Comparison of ENCODE assay signal across 22 cellular contexts in the genomic region with DNA sequence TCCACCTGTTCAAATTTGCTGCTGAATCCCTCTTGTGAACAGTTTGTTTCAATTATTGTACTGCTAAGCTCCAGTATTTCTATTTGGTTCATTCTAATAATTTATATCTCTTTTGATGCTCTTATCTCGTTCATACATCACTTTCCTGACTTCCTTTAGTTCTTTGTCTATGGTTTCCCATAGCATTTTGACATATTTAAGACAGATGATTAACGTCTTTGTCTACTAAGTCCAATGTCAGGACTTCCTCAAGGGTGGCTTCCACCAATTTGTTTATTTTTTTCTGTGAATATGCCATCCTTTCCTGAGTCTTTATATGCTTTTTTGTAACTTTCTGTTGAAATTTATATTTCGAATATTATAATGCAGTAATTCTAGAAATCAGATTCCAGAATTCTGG. TPM values are rescaled to one million over a fixed set of nuclear protein-coding genes. Genes with fewer than 3 reads are reported as not detected.
DNase-seq lines count a peak whose midpoint lies in the region; ATAC-seq, FAIRE-seq and TF ChIP-seq lines count a peak whose summit lies in the region.
"Had no signal": no experiment of that assay in that cellular context is flagged by ENCODE, and none has a peak within 500 bp of the region (broad histone marks: within the 10 kb centered on the region; RNA-seq: fewer than 3 reads in every experiment).

No MANE protein-coding gene starts in this region.

- TF ChIP-seq POLR2A in endothelial cell of umbilical vein (IDR thresholded peaks at IDR 0.05; ENCODE audit: low read depth, low read length) (no peak), erythroblast (IDR thresholded peaks at IDR 0.05; ENCODE audit: low read length) (no peak)

- peak overlapping the region; percentile 51 for H3K27ac ChIP-seq in SJCRH30
- no peak overlapping the region for H3K27ac ChIP-seq in endothelial cell of umbilical vein (ENCODE audit: insufficient read depth, low read depth, low read length)
- H3K27ac ChIP-seq: A549; BLaER1 treated with 17β-estradiol and CSF1 and Interleukin-3, amounts not matched to agents 10 nM and 100 nM had no signal

- ATAC-seq in GM19023 (IDR thresholded peaks at IDR 0.05; ENCODE audit: unreplicated experiment) (no peak), HG03565 (IDR thresholded peaks at IDR 0.05; ENCODE audit: unreplicated experiment) (no peak)
- ATAC-seq: A549 had no signal

- no peak overlapping the region for H3K4me2 ChIP-seq in endothelial cell of umbilical vein (ENCODE audit: insufficient read depth, low read length)
- H3K4me2 ChIP-seq: A549; BLaER1 treated with 17β-estradiol and CSF1 and Interleukin-3, amounts not matched to agents 10 nM and 100 nM had no signal

- H3K9me3 ChIP-seq in SJCRH30 (replicated peaks) (no peaks in the 10 kb centered on the region), endothelial cell of umbilical vein (replicated peaks; ENCODE audit: control insufficient read depth, insufficient read depth, low read length) (no peaks in the 10 kb centered on the region)
- H3K9me3 ChIP-seq: A549; BE2C; BLaER1 treated with 17β-estradiol and CSF1 and Interleukin-3, amounts not matched to agents 10 nM and 100 nM; HAP-1 had no signal

- dilution Hi-C loops in endothelial cell of umbilical vein (cut with MboI; ENCODE audit: extremely low pct_ligation_motif_present, low sequenced_read_pairs) = loop anchor here (10.0 kb wide), 1 partner anchor 228 kb away; no protein-coding TSS in a partner anchor

- peaks cover 8% of the 10 kb centered on the region; the same call in 1 of the 2 replicates for H3K4me1 ChIP-seq in SJCRH30
- peaks cover 10% of the 10 kb centered on the region for H3K4me1 ChIP-seq in endothelial cell of umbilical vein (ENCODE audit: control insufficient read depth, extremely low read depth, insufficient read depth, low read length)
- H3K4me1 ChIP-seq: A549; BE2C; BLaER1 treated with 17β-estradiol and CSF1 and Interleukin-3, amounts not matched to agents 10 nM and 100 nM had no signal

- H3K36me3 ChIP-seq in SJCRH30 (no peaks in the 10 kb centered on the region), endothelial cell of umbilical vein (ENCODE audit: control insufficient read depth in 2 of 2, extremely low read depth in 1 of 2, insufficient read depth in 2 of 2, low read length in 2 of 2) (no peaks in the 10 kb centered on the region)
- H3K36me3 ChIP-seq: BE2C, HAP-1 had no signal

- no TSS peak for BruUV-seq in endothelial cell of umbilical vein (replicated peaks; lab: Mats Ljungman, UMichigan)

- no peaks in the 10 kb centered on the region for H3K9me1 ChIP-seq in endothelial cell of umbilical vein (replicated peaks; ENCODE audit: control insufficient read depth, extremely low read depth, insufficient read depth, low read length)

- no peak overlapping the region for H2AFZ ChIP-seq in endothelial cell of umbilical vein (ENCODE audit: low read depth, low read length)

- intact Hi-C loops in endothelial cell of umbilical vein (cut with micrococcal nuclease) = no loop called here

- H3K27me3 ChIP-seq in SJCRH30 (no peaks in the 10 kb centered on the region), endothelial cell of umbilical vein (ENCODE audit: control insufficient read depth in 2 of 2, insufficient read depth in 2 of 2, low read length in 2 of 2) (no peaks in the 10 kb centered on the region)
- H3K27me3 ChIP-seq: BE2C; BLaER1 treated with 17β-estradiol and CSF1 and Interleukin-3, amounts not matched to agents 10 nM and 100 nM had no signal

- H4K20me1 ChIP-seq in endothelial cell of umbilical vein (replicated peaks; ENCODE audit: control insufficient read depth, extremely low read depth, insufficient read depth, low read length) = no peaks in the 10 kb centered on the region

- no peak overlapping the region for H3K9ac ChIP-seq in endothelial cell of umbilical vein (replicated peaks; ENCODE audit: extremely low read depth, insufficient read depth, low read length)
- H3K9ac ChIP-seq: BLaER1 treated with 17β-estradiol and CSF1 and Interleukin-3, amounts not matched to agents 10 nM and 100 nM had no signal

- TF ChIP-seq CTCF in endothelial cell of umbilical vein (IDR thresholded peaks at IDR 0.05; ENCODE audit: extremely low read depth in 1 of 2, insufficient read depth in 1 of 2, low read depth in 1 of 2, low read length in 2 of 2) = no peak

- no peak for FAIRE-seq in endothelial cell of umbilical vein (lab: Jason Lieb, UNC)
- FAIRE-seq: A549, GM12878, H54 had no signal

- H3K79me2 ChIP-seq in endothelial cell of umbilical vein (ENCODE audit: control insufficient read depth, insufficient read depth, low read length) = no peaks in the 10 kb centered on the region

- DNase-seq in HEK293T (ENCODE audit: extremely low spot score) = no peak
- no peak for DNase-seq in SJCRH30
- DNase-seq in endothelial cell of umbilical vein (ENCODE audit: low read depth, low spot score) = peak; percentile 54
- DNase-seq in erythroblast (lab: John Stamatoyannopoulos, UW) = no peak
- DNase-seq: 8988T; ACHN; AML-193; BE2C; CD4-positive, alpha-beta T cell; CD8-positive, alpha-beta memory T cell; DMS 273 treated with DMSO at 0.1 percent for 48 hours; DMS79; EL; GDM1; GOT3 had no signal

- H3K4me3 ChIP-seq in SJCRH30 = no peak overlapping the region
- no peak overlapping the region for H3K4me3 ChIP-seq in endothelial cell of umbilical vein (replicated peaks in 1 of 3; ENCODE audit: insufficient read depth in 1 of 3, low read depth in 1 of 3, low read length in 3 of 3)
- H3K4me3 ChIP-seq: A549; BLaER1 treated with 17β-estradiol and CSF1 and Interleukin-3, amounts not matched to agents 10 nM and 100 nM; GM12878; HAP-1 had no signal

- CTCF ChIA-PET in HEK293T (lab: Yijun Ruan, JAX) (no interaction called here), endothelial cell of umbilical vein (lab: Charles Lee) (interaction anchor here (1.1 to 1.2 kb wide), 2 partner anchors 20 to 72 kb away, joined by 3 to 5 read pairs; no protein-coding TSS in a partner anchor)

- POLR2A ChIA-PET in HEK293T (lab: Yijun Ruan, JAX) (no interaction called here), endothelial cell of umbilical vein (lab: Charles Lee) (no interaction called here)

TF ChIP-seq in HEK293T, 16 proteins besides CTCF, POLR2A, EP300 and RAD21:
- TF ChIP-seq FOXM1 (IDR thresholded peaks at IDR 0.05; ENCODE audit: borderline replicate concordance) = no peak
- TF ChIP-seq, protein P1, sequence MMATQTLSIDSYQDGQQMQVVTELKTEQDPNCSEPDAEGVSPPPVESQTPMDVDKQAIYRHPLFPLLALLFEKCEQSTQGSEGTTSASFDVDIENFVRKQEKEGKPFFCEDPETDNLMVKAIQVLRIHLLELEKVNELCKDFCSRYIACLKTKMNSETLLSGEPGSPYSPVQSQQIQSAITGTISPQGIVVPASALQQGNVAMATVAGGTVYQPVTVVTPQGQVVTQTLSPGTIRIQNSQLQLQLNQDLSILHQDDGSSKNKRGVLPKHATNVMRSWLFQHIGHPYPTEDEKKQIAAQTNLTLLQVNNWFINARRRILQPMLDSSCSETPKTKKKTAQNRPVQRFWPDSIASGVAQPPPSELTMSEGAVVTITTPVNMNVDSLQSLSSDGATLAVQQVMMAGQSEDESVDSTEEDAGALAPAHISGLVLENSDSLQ (IDR thresholded peaks at IDR 0.05) = 0 out of 2 replicates have a peak, but pooled peaks have one; percentile 5

TF ChIP-seq in endothelial cell of umbilical vein, 7 proteins besides CTCF, POLR2A, EP300 and RAD21:
- TF ChIP-seq JUN (IDR thresholded peaks at IDR 0.05; ENCODE audit: borderline replicate concordance, insufficient read depth, insufficient read length, low read depth) = no peak
- TF ChIP-seq GATA2 (IDR thresholded peaks at IDR 0.05; ENCODE audit: insufficient read depth, insufficient read length, low read depth, low read length) = peak; percentile 27
TF ChIP-seq in endothelial cell of umbilical vein: peak in this region for 1.

RNA-seq across cellular contexts. Expression of a gene that starts 9.6 kb away (rescaled TPM):
- 19.0 and 22.1 TPM in 2 replicates for total RNA-seq in SJCRH30 (2014; rRNA removed; shearing (Covaris generic))
- total RNA-seq in endothelial cell of umbilical vein = 26.1 and 31.1 TPM in 2 replicates
- polyA plus RNA-seq in endothelial cell of umbilical vein = 13.7 and 14.1 TPM in 2 replicates
- polyA plus RNA-seq in endothelial cell of umbilical vein (2011; cell fraction: cytosol; rRNA removed) = 5.4 and 6.1 TPM in 2 replicates
- 9.2 and 10.8 TPM in 2 replicates for polyA plus RNA-seq in endothelial cell of umbilical vein (2011; cell fraction: nucleus; rRNA removed)
- 14.2 and 17.4 TPM in 2 replicates for polyA plus RNA-seq in endothelial cell of umbilical vein (2012)
- polyA minus RNA-seq in endothelial cell of umbilical vein = 72.7 and 102 TPM in 2 replicates
- 13.9 TPM for polyA minus RNA-seq in endothelial cell of umbilical vein (2011; cell fraction: cytosol; rRNA and poly(A)+ RNA removed)
- polyA minus RNA-seq in endothelial cell of umbilical vein (2011; cell fraction: nucleus; rRNA and poly(A)+ RNA removed) = 63.2 and 103 TPM in 2 replicates

RNA-seq across cellular contexts. Expression of a gene that starts 9.8 kb away (rescaled TPM):
- 12.2 and 16.5 TPM in 2 replicates for total RNA-seq in SJCRH30 (2014; rRNA removed; shearing (Covaris generic))
- 20.7 and 25.2 TPM in 2 replicates for total RNA-seq in endothelial cell of umbilical vein
- polyA plus RNA-seq in endothelial cell of umbilical vein = 3.9 and 6.6 TPM in 2 replicates
- polyA plus RNA-seq in endothelial cell of umbilical vein (2011; cell fraction: cytosol; rRNA removed) = 5.6 and 6.6 TPM in 2 replicates
- polyA plus RNA-seq in endothelial cell of umbilical vein (2011; cell fraction: nucleus; rRNA removed) = 39.1 and 40.7 TPM in 2 replicates
- 9.2 and 15.7 TPM in 2 replicates for polyA plus RNA-seq in endothelial cell of umbilical vein (2012)
- polyA minus RNA-seq in endothelial cell of umbilical vein = 60.4 and 69.7 TPM in 2 replicates
- 8.6 TPM for polyA minus RNA-seq in endothelial cell of umbilical vein (2011; cell fraction: cytosol; rRNA and poly(A)+ RNA removed)
- polyA minus RNA-seq in endothelial cell of umbilical vein (2011; cell fraction: nucleus; rRNA and poly(A)+ RNA removed) = 98.1 and 143 TPM in 2 replicates
